In the genomic region with DNA sequence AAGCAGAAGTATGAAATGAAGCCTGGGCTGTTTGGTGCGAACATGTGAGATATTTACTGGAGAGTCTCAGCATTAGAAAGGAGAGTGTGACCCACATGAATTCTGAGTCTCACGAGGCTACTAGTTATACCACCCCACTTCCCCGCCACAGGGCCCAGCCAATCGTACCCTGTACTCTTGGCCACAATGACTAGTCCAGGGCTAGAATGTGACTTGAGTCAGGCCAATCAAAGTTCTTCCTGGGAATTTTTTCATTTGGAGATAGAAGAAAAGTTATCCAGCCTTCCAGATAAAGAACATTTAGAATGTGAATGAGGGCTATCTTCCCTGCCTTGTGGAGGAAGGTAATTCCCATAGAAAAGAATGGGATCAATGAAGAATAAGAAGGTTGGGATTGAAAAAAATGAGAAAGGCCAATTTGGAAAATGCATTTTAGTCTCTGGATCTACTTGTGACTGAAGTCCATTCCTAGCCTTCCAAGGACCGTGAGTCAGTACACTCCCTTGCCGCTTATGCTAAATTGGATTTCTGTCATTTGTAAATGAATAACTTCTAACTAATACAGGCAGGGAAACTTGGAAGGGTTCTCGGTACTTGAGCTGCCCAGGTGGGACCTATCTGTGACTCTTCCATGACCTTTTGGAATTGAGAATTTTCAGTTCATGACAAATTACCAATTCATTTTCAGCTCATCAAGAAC, we compare ENCODE assay signal across 2 cellular contexts.
TF ChIP-seq lines count a peak whose summit lies in the region.

No MANE protein-coding gene starts in this region.

TF ChIP-seq in HCT116, 20 proteins besides CTCF, POLR2A, EP300 and RAD21:
- TF ChIP-seq CBX3 (IDR thresholded peaks at IDR 0.05; ENCODE audit: low read depth) (no peak), JUND (IDR thresholded peaks at IDR 0.05) (no peak), TCF7L2 (IDR thresholded peaks at IDR 0.05; ENCODE audit: borderline replicate concordance, extremely low read depth, insufficient read depth, insufficient read length) (no peak), CEBPB (IDR thresholded peaks at IDR 0.05; ENCODE audit: low read depth) (no peak), SP1 (IDR thresholded peaks at IDR 0.05; ENCODE audit: low read depth) (no peak), ZNF274 (IDR thresholded peaks at IDR 0.05; ENCODE audit: low read depth, low read length) (no peak), FOSL1 (IDR thresholded peaks at IDR 0.05; ENCODE audit: low read depth) (no peak), SRF (IDR thresholded peaks at IDR 0.05; ENCODE audit: low read depth) (no peak), EGR1 (IDR thresholded peaks at IDR 0.05; ENCODE audit: low read depth) (no peak), YY1 (IDR thresholded peaks at IDR 0.05; ENCODE audit: extremely low read depth, insufficient replicate concordance, low read depth, low read length) (no peak), SIN3A (IDR thresholded peaks at IDR 0.05; ENCODE audit: low read depth) (no peak), ELF1 (IDR thresholded peaks at IDR 0.05; ENCODE audit: borderline replicate concordance, low read depth) (no peak), EZH2phosphoT487 (IDR thresholded peaks at IDR 0.05; ENCODE audit: borderline replicate concordance) (no peak)
- TF ChIP-seq, protein P1, sequence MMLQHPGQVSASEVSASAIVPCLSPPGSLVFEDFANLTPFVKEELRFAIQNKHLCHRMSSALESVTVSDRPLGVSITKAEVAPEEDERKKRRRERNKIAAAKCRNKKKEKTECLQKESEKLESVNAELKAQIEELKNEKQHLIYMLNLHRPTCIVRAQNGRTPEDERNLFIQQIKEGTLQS (IDR thresholded peaks at IDR 0.05), result no peak
- TF ChIP-seq, protein P2, sequence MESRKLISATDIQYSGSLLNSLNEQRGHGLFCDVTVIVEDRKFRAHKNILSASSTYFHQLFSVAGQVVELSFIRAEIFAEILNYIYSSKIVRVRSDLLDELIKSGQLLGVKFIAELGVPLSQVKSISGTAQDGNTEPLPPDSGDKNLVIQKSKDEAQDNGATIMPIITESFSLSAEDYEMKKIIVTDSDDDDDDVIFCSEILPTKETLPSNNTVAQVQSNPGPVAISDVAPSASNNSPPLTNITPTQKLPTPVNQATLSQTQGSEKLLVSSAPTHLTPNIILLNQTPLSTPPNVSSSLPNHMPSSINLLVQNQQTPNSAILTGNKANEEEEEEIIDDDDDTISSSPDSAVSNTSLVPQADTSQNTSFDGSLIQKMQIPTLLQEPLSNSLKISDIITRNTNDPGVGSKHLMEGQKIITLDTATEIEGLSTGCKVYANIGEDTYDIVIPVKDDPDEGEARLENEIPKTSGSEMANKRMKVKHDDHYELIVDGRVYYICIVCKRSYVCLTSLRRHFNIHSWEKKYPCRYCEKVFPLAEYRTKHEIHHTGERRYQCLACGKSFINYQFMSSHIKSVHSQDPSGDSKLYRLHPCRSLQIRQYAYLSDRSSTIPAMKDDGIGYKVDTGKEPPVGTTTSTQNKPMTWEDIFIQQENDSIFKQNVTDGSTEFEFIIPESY (IDR thresholded peaks at IDR 0.05; ENCODE audit: extremely low read depth, insufficient replicate concordance, low read length), result no peak

TF ChIP-seq in HepG2, 621 proteins besides CTCF, POLR2A, EP300 and RAD21:
- TF ChIP-seq ZNF17 (CRISPR knock-in tag; IDR thresholded peaks at IDR 0.05), result no peak
- TF ChIP-seq ZNF264 (CRISPR knock-in tag; IDR thresholded peaks at IDR 0.05), result no peak
- TF ChIP-seq, protein P3, sequence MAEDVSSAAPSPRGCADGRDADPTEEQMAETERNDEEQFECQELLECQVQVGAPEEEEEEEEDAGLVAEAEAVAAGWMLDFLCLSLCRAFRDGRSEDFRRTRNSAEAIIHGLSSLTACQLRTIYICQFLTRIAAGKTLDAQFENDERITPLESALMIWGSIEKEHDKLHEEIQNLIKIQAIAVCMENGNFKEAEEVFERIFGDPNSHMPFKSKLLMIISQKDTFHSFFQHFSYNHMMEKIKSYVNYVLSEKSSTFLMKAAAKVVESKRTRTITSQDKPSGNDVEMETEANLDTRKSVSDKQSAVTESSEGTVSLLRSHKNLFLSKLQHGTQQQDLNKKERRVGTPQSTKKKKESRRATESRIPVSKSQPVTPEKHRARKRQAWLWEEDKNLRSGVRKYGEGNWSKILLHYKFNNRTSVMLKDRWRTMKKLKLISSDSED (CRISPR knock-in tag; IDR thresholded peaks at IDR 0.05), result no peak
- TF ChIP-seq MXD4 (CRISPR knock-in tag; IDR thresholded peaks at IDR 0.05), result no peak
- TF ChIP-seq U2AF2 (IDR thresholded peaks at IDR 0.05; ENCODE audit: low read depth, low read length), result no peak
- TF ChIP-seq ELF1 (CRISPR knock-in tag; IDR thresholded peaks at IDR 0.05), result no peak
TF ChIP-seq in HepG2: peak in this region for 0.
